1 cellular context compared by ENCODE assay signal in genomic region chr6:64483956-64484499, GRCh38.
TF ChIP-seq lines count a peak whose summit lies in the region.

No MANE protein-coding gene starts in this region.

TF ChIP-seq in H1, 55 proteins besides CTCF, POLR2A, EP300 and RAD21 (continued from another document):
- TF ChIP-seq YY1 (IDR thresholded peaks at IDR 0.05; ENCODE audit: low read depth, low read length), result no peak
- TF ChIP-seq BACH1 (IDR thresholded peaks at IDR 0.05; ENCODE audit: low read length), result no peak
- TF ChIP-seq SIN3A (conservative IDR thresholded peaks at IDR 0.05 in 1 of 2, IDR thresholded peaks at IDR 0.05 in 1 of 2; ENCODE audit: low read depth in 1 of 2, low read length in 2 of 2), result no peak
- TF ChIP-seq TAF1 (IDR thresholded peaks at IDR 0.05; ENCODE audit: low read depth, low read length), result no peak
- TF ChIP-seq SAP30 (IDR thresholded peaks at IDR 0.05; ENCODE audit: insufficient read depth, insufficient replicate concordance, low read length), result no peak
- TF ChIP-seq GTF2F1 (IDR thresholded peaks at IDR 0.05; ENCODE audit: borderline replicate concordance, low read depth, low read length), result no peak
